ENCODE assay signal across 26 cellular contexts in genomic region chr1:214287884-214288283, GRCh38.
"Had no signal": no experiment of that assay in that cellular context is flagged by ENCODE, and none has a peak within 500 bp of the region (broad histone marks: within the 10 kb centered on the region; RNA-seq: fewer than 3 reads in every experiment).

No MANE protein-coding gene starts in this region.

- H3K4me3 ChIP-seq: breast epithelium, Peyer's patch, SJCRH30 had no signal

- ATAC-seq: activated T-cell treated with anti-CD3 and anti-CD28 coated beads, Interleukin-2, amount 50 U/mL, for 4 hours; SK-N-SH treated with all-trans-retinoic acid at 6 μM for 48 hours; T-helper 17 cell had no signal

- H3K9me3 ChIP-seq: breast epithelium, Peyer's patch, SJCRH30 had no signal

- H3K9me3 Mint-ChIP-seq: activated B cell treated with CpG ODN at 0.5 μM for 24 hours; activated CD4-positive, alpha-beta memory T cell treated with anti-CD3 and anti-CD28 coated beads for 36 hours; activated CD4-positive, alpha-beta T cell treated with anti-CD3 and anti-CD28 coated beads, Interleukin-2, amount 10 ng/mL, durations not matched to agents 7 days and 5 days; activated naive CD4-positive, alpha-beta T cell treated with anti-CD3 and anti-CD28 coated beads for 36 hours; activated T-cell treated with anti-CD3 and anti-CD28 coated beads, Interleukin-2, amount 50 U/mL, for 4 hours had no signal

- H3K27me3 ChIP-seq: breast epithelium, Peyer's patch, SJCRH30 had no signal

- H3K4me1 ChIP-seq: breast epithelium, SJCRH30 had no signal

- H3K36me3 ChIP-seq: breast epithelium, Peyer's patch had no signal

- H3K27ac Mint-ChIP-seq: activated B cell treated with CpG ODN at 0.5 μM for 24 hours; activated CD4-positive, alpha-beta memory T cell treated with anti-CD3 and anti-CD28 coated beads for 36 hours; activated CD4-positive, alpha-beta T cell treated with anti-CD3 and anti-CD28 coated beads, Interleukin-2, amount 10 ng/mL, durations not matched to agents 7 days and 5 days; activated naive CD4-positive, alpha-beta T cell treated with anti-CD3 and anti-CD28 coated beads for 36 hours; activated naive CD8-positive, alpha-beta T cell treated with anti-CD3 and anti-CD28 coated beads for 36 hours; T-helper 17 cell had no signal

- H3K27me3 Mint-ChIP-seq: activated B cell treated with CpG ODN at 0.5 μM for 24 hours; activated CD4-positive, alpha-beta memory T cell treated with anti-CD3 and anti-CD28 coated beads for 36 hours; activated CD4-positive, alpha-beta T cell treated with anti-CD3 and anti-CD28 coated beads, Interleukin-2, amount 10 ng/mL, durations not matched to agents 7 days and 5 days; activated naive CD8-positive, alpha-beta T cell treated with anti-CD3 and anti-CD28 coated beads for 36 hours; T-helper 17 cell had no signal

- H3K27ac ChIP-seq: breast epithelium, Peyer's patch, RWPE1, SJCRH30 had no signal

- DNase-seq: activated B cell treated with CpG ODN at 0.5 μM for 24 hours; activated CD4-positive, alpha-beta memory T cell treated with anti-CD3 and anti-CD28 coated beads for 36 hours; activated CD4-positive, alpha-beta T cell treated with anti-CD3 and anti-CD28 coated beads for 1 hour; activated CD4-positive, alpha-beta T cell treated with anti-CD3 and anti-CD28 coated beads, Interleukin-2, amount 10 ng/mL, durations not matched to agents 7 days and 5 days; activated CD8-positive, alpha-beta memory T cell treated with anti-CD3 and anti-CD28 coated beads for 24 hours; activated effector memory CD4-positive, alpha-beta T cell treated with anti-CD3 and anti-CD28 coated beads, Interleukin-2, amount 50 U/mL, for 16 hours; activated naive CD4-positive, alpha-beta T cell treated with anti-CD3 and anti-CD28 coated beads for 36 hours; activated naive CD8-positive, alpha-beta T cell treated with anti-CD3 and anti-CD28 coated beads for 36 hours; activated T-cell treated with anti-CD3 and anti-CD28 coated beads, Interleukin-2, amount 50 U/mL, for 4 hours; aorta; caudate nucleus; Karpas-422; NCI-H1105 treated with DMSO at 0.1 percent for 48 hours; NCI-H1436 treated with DMSO at 0.1 percent for 48 hours; NCI-H187 treated with DMSO at 0.1 percent for 48 hours; NCI-H2081 treated with DMSO at 0.1 percent for 48 hours; NCI-H446; NCI-H524; Peyer's patch; Right ventricle myocardium superior; SJCRH30; T-helper 17 cell; T1000 had no signal

- H3K4me3 Mint-ChIP-seq: activated B cell treated with CpG ODN at 0.5 μM for 24 hours; activated CD4-positive, alpha-beta memory T cell treated with anti-CD3 and anti-CD28 coated beads for 36 hours; activated CD4-positive, alpha-beta T cell treated with anti-CD3 and anti-CD28 coated beads, Interleukin-2, amount 10 ng/mL, durations not matched to agents 7 days and 5 days; activated naive CD4-positive, alpha-beta T cell treated with anti-CD3 and anti-CD28 coated beads for 36 hours; activated naive CD8-positive, alpha-beta T cell treated with anti-CD3 and anti-CD28 coated beads for 36 hours; activated T-cell treated with anti-CD3 and anti-CD28 coated beads, Interleukin-2, amount 50 U/mL, for 4 hours; T-helper 17 cell had no signal
